Comparison of ENCODE assay signal across 11 cellular contexts in the genomic region with DNA sequence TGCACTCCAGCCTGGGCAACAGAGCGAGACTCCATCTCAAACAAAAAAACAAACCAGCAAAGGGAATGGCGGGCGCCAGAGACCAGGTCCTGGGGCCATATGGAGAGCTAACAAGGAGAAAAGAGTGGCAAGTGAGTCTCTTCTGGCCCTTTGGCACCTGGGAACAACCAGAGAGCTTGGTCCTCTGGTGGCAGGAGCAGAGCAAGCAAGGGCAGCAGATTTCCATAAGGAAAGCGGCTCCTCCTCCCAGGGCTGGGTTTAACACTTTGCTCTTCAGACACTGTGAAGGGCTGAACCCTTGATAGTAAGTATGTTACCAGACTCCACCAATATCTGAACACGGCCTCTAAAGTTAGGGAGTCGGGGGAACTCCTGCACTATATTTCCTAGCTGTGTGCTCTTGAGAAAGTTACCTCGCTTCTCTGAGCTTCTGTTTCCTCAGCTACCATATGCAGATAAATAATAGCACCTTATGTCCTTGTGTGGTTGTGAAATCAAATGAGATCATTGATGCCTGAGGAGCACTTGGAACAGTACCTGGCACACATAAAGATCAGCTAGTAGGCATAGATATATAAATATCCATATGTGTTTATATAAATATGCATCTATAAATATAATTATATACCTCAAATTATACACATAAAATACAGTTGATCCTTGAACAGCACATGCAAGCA. TPM values are rescaled to one million over a fixed set of nuclear protein-coding genes. Genes with fewer than 3 reads are reported as not detected.
DNase-seq lines count a peak whose midpoint lies in the region; ATAC-seq and TF ChIP-seq lines count a peak whose summit lies in the region.
"Had no signal": no experiment of that assay in that cellular context is flagged by ENCODE, and none has a peak within 500 bp of the region (broad histone marks: within the 10 kb centered on the region; RNA-seq: fewer than 3 reads in every experiment).

No MANE protein-coding gene starts in this region.

- H3K36me3 ChIP-seq in GM23248 (ENCODE audit: low read depth) (no peaks in the 10 kb centered on the region), smooth muscle cell (ENCODE audit: low read depth) (no peaks in the 10 kb centered on the region)

- H3K27ac Mint-ChIP-seq in activated CD8-positive, alpha-beta T cell treated with anti-CD3 and anti-CD28 coated beads for 36 hours = no peak overlapping the region
- H3K27ac Mint-ChIP-seq: activated naive CD4-positive, alpha-beta T cell treated with anti-CD3 and anti-CD28 coated beads, Interleukin-2, amount 50 U/mL, for 72 hours had no signal

- H3K9me3 ChIP-seq in GM23248 (ENCODE audit: low read depth) (no peaks in the 10 kb centered on the region), smooth muscle cell (replicated peaks; ENCODE audit: low read depth) (no peaks in the 10 kb centered on the region)

- no peak overlapping the region for H3K27ac ChIP-seq in GM23248
- peak overlapping the region; percentile 100 for H3K27ac ChIP-seq in foreskin keratinocyte
- peak overlapping the region; percentile 96 for H3K27ac ChIP-seq in smooth muscle cell (ENCODE audit: low read depth)

- peaks cover 22% of the 10 kb centered on the region for H3K4me1 ChIP-seq in GM23248 (ENCODE audit: insufficient read depth)
- peaks cover 43% of the 10 kb centered on the region for H3K4me1 ChIP-seq in foreskin keratinocyte
- peaks cover 24% of the 10 kb centered on the region for H3K4me1 ChIP-seq in smooth muscle cell (ENCODE audit: low read depth)

- ATAC-seq in SK-N-SH treated with all-trans-retinoic acid at 6 μM for 48 hours (peak; percentile 7; the same call in 1 of the 3 replicates), foreskin keratinocyte (no peak), GM18907 (IDR thresholded peaks at IDR 0.05; ENCODE audit: unreplicated experiment) (no peak), HG02759 (IDR thresholded peaks at IDR 0.05; ENCODE audit: unreplicated experiment) (no peak)
- no peak for ATAC-seq in activated CD8-positive, alpha-beta T cell treated with anti-CD3 and anti-CD28 coated beads for 36 hours
- ATAC-seq: activated naive CD4-positive, alpha-beta T cell treated with anti-CD3 and anti-CD28 coated beads, Interleukin-2, amount 50 U/mL, for 72 hours had no signal

- H2AFZ ChIP-seq in GM23248 (no peak overlapping the region), smooth muscle cell (ENCODE audit: low read depth) (no peak overlapping the region)

- H3K4me3 ChIP-seq in GM23248 (no peak overlapping the region), smooth muscle cell (no peak overlapping the region)

- intact Hi-C loops in activated CD8-positive, alpha-beta T cell treated with anti-CD3 and anti-CD28 coated beads for 36 hours (cut with micrococcal nuclease) = no loop called here

- POLR2A ChIA-PET in activated CD8-positive, alpha-beta T cell treated with anti-CD3 and anti-CD28 coated beads for 36 hours (lab: Charles Lee) = interaction anchor here (0.9 to 1.2 kb wide), 2 partner anchors 68 to 76 kb away, joined by 3 read pairs; no protein-coding TSS in a partner anchor

- CTCF ChIA-PET in activated CD8-positive, alpha-beta T cell treated with anti-CD3 and anti-CD28 coated beads for 36 hours (lab: Charles Lee) = interaction anchor here (0.9 to 10.0 kb wide), 10 partner anchors 7 to 289 kb away, joined by 3 to 160 read pairs (median 9); partner anchors contain the start of gene CD9

- DNase-seq in GM23248 (peak; percentile 51), foreskin keratinocyte (peak; percentile 57 to 75), smooth muscle cell (lab: John Stamatoyannopoulos, UW; ENCODE audit: unreplicated experiment) (no peak), GDM1 (lab: John Stamatoyannopoulos, UW) (no peak)
- DNase-seq in activated CD8-positive, alpha-beta T cell treated with anti-CD3 and anti-CD28 coated beads for 36 hours = no peak
- DNase-seq: GF-D8; stimulated activated naive CD4-positive, alpha-beta T cell treated with Interleukin-2 at 50 U/mL for 16 hours had no signal

- H3K9me3 Mint-ChIP-seq in activated CD8-positive, alpha-beta T cell treated with anti-CD3 and anti-CD28 coated beads for 36 hours = no peaks in the 10 kb centered on the region
- H3K9me3 Mint-ChIP-seq: activated naive CD4-positive, alpha-beta T cell treated with anti-CD3 and anti-CD28 coated beads, Interleukin-2, amount 50 U/mL, for 72 hours had no signal

- H3K36me3 Mint-ChIP-seq in activated CD8-positive, alpha-beta T cell treated with anti-CD3 and anti-CD28 coated beads for 36 hours (ENCODE audit: low read depth) = no peaks in the 10 kb centered on the region
- H3K36me3 Mint-ChIP-seq: activated naive CD4-positive, alpha-beta T cell treated with anti-CD3 and anti-CD28 coated beads, Interleukin-2, amount 50 U/mL, for 72 hours had no signal

- H3K4me2 ChIP-seq in GM23248 (ENCODE audit: unreplicated experiment) (no peak overlapping the region), smooth muscle cell (no peak overlapping the region)

- H3K4me1 Mint-ChIP-seq in activated CD8-positive, alpha-beta T cell treated with anti-CD3 and anti-CD28 coated beads for 36 hours (ENCODE audit: low read depth) = peaks cover 12% of the 10 kb centered on the region

- H3K27me3 ChIP-seq in GM23248 (replicated peaks; ENCODE audit: insufficient read depth) (0 out of 2 replicates have a peak, but pooled peaks cover 2% of the 10 kb centered on the region), foreskin keratinocyte (no peaks in the 10 kb centered on the region), smooth muscle cell (ENCODE audit: low read depth) (no peaks in the 10 kb centered on the region)

- peaks cover 21% of the 10 kb centered on the region for H3F3A ChIP-seq in GM23248 (ENCODE audit: insufficient read depth)
- H3F3A ChIP-seq in smooth muscle cell (ENCODE audit: low read depth) = peaks cover 12% of the 10 kb centered on the region

- H3K4me3 Mint-ChIP-seq in activated CD8-positive, alpha-beta T cell treated with anti-CD3 and anti-CD28 coated beads for 36 hours = no peak overlapping the region

- peak; percentile 44 for TF ChIP-seq CTCF in foreskin keratinocyte (conservative IDR thresholded peaks at IDR 0.05)
- no peak for TF ChIP-seq CTCF in smooth muscle cell (IDR thresholded peaks at IDR 0.05; ENCODE audit: borderline replicate concordance, insufficient read depth, poor library complexity, severe bottlenecking)
- no peak for TF ChIP-seq CTCF in activated CD8-positive, alpha-beta T cell treated with anti-CD3 and anti-CD28 coated beads for 36 hours (IDR thresholded peaks at IDR 0.05)

- in situ Hi-C loops in GM23248 (cut with MboI) = loop anchor here (5.0 kb wide), 1 partner anchor 80 kb away; no protein-coding TSS in a partner anchor

- WGBS in GM23248 (ENCODE audit: low coverage in 1 of 2, low lambda C conversion rate in 2 of 2, missing lambda C conversion rate in 2 of 2), 2 experiments = 68 to 71% methylated on average over 7 of the region's 7 CpGs
- WGBS in smooth muscle cell (ENCODE audit: low lambda C conversion rate) = 68% methylated on average over 7 of the region's 7 CpGs

- no peaks in the 10 kb centered on the region for H3K79me2 ChIP-seq in GM23248 (ENCODE audit: insufficient read depth)
- H3K79me2 ChIP-seq in smooth muscle cell (ENCODE audit: low read depth) = no peaks in the 10 kb centered on the region

- no peaks in the 10 kb centered on the region for H3K9me2 ChIP-seq in GM23248 (ENCODE audit: insufficient read depth)

- no peak overlapping the region for H3K9ac ChIP-seq in GM23248
- H3K9ac ChIP-seq in smooth muscle cell (ENCODE audit: low read depth) = no peak overlapping the region

- H4K20me1 ChIP-seq in GM23248 (ENCODE audit: insufficient read depth) (no peaks in the 10 kb centered on the region), smooth muscle cell (ENCODE audit: low read depth) (no peaks in the 10 kb centered on the region)

- peaks cover 23% of the 10 kb centered on the region for H3K27me3 Mint-ChIP-seq in activated CD8-positive, alpha-beta T cell treated with anti-CD3 and anti-CD28 coated beads for 36 hours

TF ChIP-seq in SK-N-SH treated with all-trans-retinoic acid at 6 μM for 48 hours, 23 proteins besides CTCF, POLR2A, EP300 and RAD21 (continues in another document):
- TF ChIP-seq ZC3H10 (CRISPR knock-in tag; IDR thresholded peaks at IDR 0.05) (no peak), ZNF565 (CRISPR knock-in tag; conservative IDR thresholded peaks at IDR 0.05; ENCODE audit: low read depth) (no peak), RARB (CRISPR knock-in tag; IDR thresholded peaks at IDR 0.05) (no peak), BACH2 (CRISPR knock-in tag; IDR thresholded peaks at IDR 0.05; ENCODE audit: borderline replicate concordance) (no peak), ZFP30 (CRISPR knock-in tag; IDR thresholded peaks at IDR 0.05) (no peak), ARNTL (CRISPR knock-in tag; IDR thresholded peaks at IDR 0.05; ENCODE audit: borderline replicate concordance, low read depth) (no peak), OSR1 (CRISPR knock-in tag; IDR thresholded peaks at IDR 0.05) (no peak), ZFP3 (CRISPR knock-in tag; IDR thresholded peaks at IDR 0.05) (no peak), ESRRG (CRISPR knock-in tag; IDR thresholded peaks at IDR 0.05) (no peak), POU6F1 (CRISPR knock-in tag; IDR thresholded peaks at IDR 0.05; ENCODE audit: borderline replicate concordance, low read depth) (no peak), ZNF70 (CRISPR knock-in tag; IDR thresholded peaks at IDR 0.05) (no peak), CSDC2 (CRISPR knock-in tag; IDR thresholded peaks at IDR 0.05) (no peak), PPARA (CRISPR knock-in tag; IDR thresholded peaks at IDR 0.05; ENCODE audit: borderline replicate concordance) (no peak)

RNA-seq across cellular contexts. Expression of gene PLEKHG6, which starts 33.4 kb away (rescaled TPM):
- not detected in 2 replicates for total RNA-seq in GM23248 (2014; rRNA removed; shearing (Covaris generic))
- polyA plus RNA-seq in GM23248 (2016; fragmentation: Nextera tagmentation; extraction: Ambion mirVana) (0.30 TPM in 1 of 2 replicates, not detected in the other), foreskin keratinocyte (3.5 and 3.6 TPM in 2 replicates), smooth muscle cell (5.2 and 21.9 TPM in 2 replicates)
- total RNA-seq in foreskin keratinocyte (3.3 and 4.5 TPM in 2 replicates), smooth muscle cell (6.5 and 7.8 TPM in 2 replicates)
- total RNA-seq in activated CD8-positive, alpha-beta T cell treated with anti-CD3 and anti-CD28 coated beads for 36 hours = not detected
- total RNA-seq: activated naive CD4-positive, alpha-beta T cell treated with anti-CD3 and anti-CD28 coated beads, Interleukin-2, amount 50 U/mL, for 72 hours had no signal

Comparison
In these comparisons a context has a peak if more than half of its experiments do, and no peak if none do; other contexts are left out.
1. DNase-seq: peak in GM23248 (single experiment) and foreskin keratinocyte (2 of 2); none in smooth muscle cell (single experiment), activated CD8-positive, alpha-beta T cell treated with anti-CD3 and anti-CD28 coated beads for 36 hours (single experiment) and GDM1 (single experiment).